Comparison of ENCODE assay signal across 1 cellular context in the genomic region with DNA sequence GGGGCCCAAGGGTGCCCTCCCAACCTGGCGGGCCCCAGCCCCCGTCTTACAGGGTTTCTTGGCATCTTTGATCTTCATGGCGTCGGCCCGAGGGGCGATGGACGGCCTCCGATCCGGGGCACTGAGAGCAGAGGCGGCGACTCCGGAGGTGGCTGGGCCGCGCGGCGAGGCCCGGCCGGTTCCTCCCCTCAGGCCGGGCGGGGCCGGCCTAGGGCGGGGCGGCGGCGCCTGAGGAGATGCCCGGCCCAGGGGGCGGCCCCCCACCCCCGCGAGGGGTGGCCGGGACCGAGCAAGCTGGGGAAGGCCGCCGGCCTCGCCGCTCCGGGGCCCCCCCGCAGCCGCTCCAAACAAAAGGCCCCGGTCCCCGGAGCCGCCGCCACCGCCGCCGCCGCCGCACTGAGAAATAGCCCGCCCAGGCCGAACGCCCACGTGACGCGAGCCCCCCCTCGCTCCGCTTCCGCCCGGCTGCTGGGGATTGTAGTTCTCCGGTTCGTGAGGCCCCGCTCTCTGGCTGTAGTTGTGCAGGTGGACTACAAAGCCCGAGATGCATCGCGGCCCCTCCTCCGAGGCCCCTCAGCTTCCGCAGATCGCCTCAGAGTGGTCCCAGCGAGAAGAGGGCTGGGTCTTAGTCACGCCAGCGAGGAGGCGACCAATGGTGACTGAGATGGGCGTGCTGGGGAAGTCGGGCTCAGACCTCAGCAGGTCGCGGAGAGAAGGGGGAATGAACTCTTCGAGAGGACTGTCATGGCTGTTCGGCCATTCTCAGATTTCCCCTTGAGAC.
TF ChIP-seq lines count a peak whose summit lies in the region.

A gene (minus strand): TSS at position 163 of the 781 bp plus-strand sequence. CDS start 85 bp downstream, at position 78.

TF ChIP-seq in K562, 482 proteins besides CTCF, POLR2A, EP300 and RAD21 (continued from another document):
- TF ChIP-seq, protein P1, sequence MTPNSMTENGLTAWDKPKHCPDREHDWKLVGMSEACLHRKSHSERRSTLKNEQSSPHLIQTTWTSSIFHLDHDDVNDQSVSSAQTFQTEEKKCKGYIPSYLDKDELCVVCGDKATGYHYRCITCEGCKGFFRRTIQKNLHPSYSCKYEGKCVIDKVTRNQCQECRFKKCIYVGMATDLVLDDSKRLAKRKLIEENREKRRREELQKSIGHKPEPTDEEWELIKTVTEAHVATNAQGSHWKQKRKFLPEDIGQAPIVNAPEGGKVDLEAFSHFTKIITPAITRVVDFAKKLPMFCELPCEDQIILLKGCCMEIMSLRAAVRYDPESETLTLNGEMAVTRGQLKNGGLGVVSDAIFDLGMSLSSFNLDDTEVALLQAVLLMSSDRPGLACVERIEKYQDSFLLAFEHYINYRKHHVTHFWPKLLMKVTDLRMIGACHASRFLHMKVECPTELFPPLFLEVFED (CRISPR knock-in tag; conservative IDR thresholded peaks at IDR 0.05): no peak
- no peak for TF ChIP-seq ZNF699 (CRISPR knock-in tag; IDR thresholded peaks at IDR 0.05; ENCODE audit: insufficient replicate concordance)
- peak; percentile 66 to 82; a peak in 2 of 4 replicates for TF ChIP-seq NONO (IDR thresholded peaks at IDR 0.05; ENCODE audit: low read depth in 2 of 2, low read length in 1 of 2)
- no peak for TF ChIP-seq FOXA1 (IDR thresholded peaks at IDR 0.05; ENCODE audit: borderline replicate concordance)
- no peak for TF ChIP-seq ZNF224 (CRISPR knock-in tag; IDR thresholded peaks at IDR 0.05)
- no peak for TF ChIP-seq MAFF (IDR thresholded peaks at IDR 0.05; ENCODE audit: low read length)
- no peak for TF ChIP-seq NFIX (CRISPR knock-in tag; IDR thresholded peaks at IDR 0.05; ENCODE audit: low read depth)
- no peak; the same call in 1 of the 2 replicates for TF ChIP-seq NR2C1 (IDR thresholded peaks at IDR 0.05)
- TF ChIP-seq NR2C1 (tag; IDR thresholded peaks at IDR 0.05): peak; percentile 79
